ENCODE assay signal across 8 cellular contexts in genomic region chr7:6435486-6436384, GRCh38. TPM values are rescaled to one million over a fixed set of nuclear protein-coding genes. Genes with fewer than 3 reads are reported as not detected.
A peak's percentile ranks its signal among the peaks of the same experiment; 100 is the strongest.
DNase-seq lines count a peak whose midpoint lies in the region; ATAC-seq and TF ChIP-seq lines count a peak whose summit lies in the region.

No MANE protein-coding gene starts in this region.

- H3K27ac Mint-ChIP-seq in dendritic cell treated with granulocyte-macrophage colony-stimulating factor and Interleukin-4, amounts not matched to agents 40 ng/mL and 50 ng/mL, for 4 days = peak overlapping the region; percentile 95

- H3K27ac ChIP-seq in lung (ENCODE audit: low read depth in 1 of 2, low read length in 1 of 2) = peak overlapping the region in 1 of 2 donors; percentile 74

- ATAC-seq in GM18868 (IDR thresholded peaks at IDR 0.05; ENCODE audit: unreplicated experiment) (peak; percentile 87), HG03442 (IDR thresholded peaks at IDR 0.05; ENCODE audit: unreplicated experiment) (peak; percentile 78), lung (ENCODE audit: insufficient read depth, low FRiP score) (peak; percentile 88)

- TF ChIP-seq CTCF in AG09319 (IDR thresholded peaks at IDR 0.05; ENCODE audit: low read depth, low read length) (peak; percentile 98), lung (IDR thresholded peaks at IDR 0.05; ENCODE audit: control extremely low read depth, extremely low read depth) (peak; percentile 77)

- peaks cover 76% of the 10 kb centered on the region for H3K4me1 Mint-ChIP-seq in dendritic cell treated with granulocyte-macrophage colony-stimulating factor and Interleukin-4, amounts not matched to agents 40 ng/mL and 50 ng/mL, for 4 days (ENCODE audit: low read depth)

- no peak for DNase-seq in AG09319 (ENCODE audit: extremely low read depth, low read depth)
- DNase-seq in NCI-H774 (lab: John Stamatoyannopoulos, UW) = peak; percentile 53
- DNase-seq in activated CD4-positive, alpha-beta T cell treated with anti-CD3 and anti-CD28 coated beads, Interleukin-2, amount 50 U/mL, for 48 hours = peak; percentile 88 to 92
- peak; percentile 82 for DNase-seq in lung (ENCODE audit: low spot score)
- DNase-seq in stimulated activated CD4-positive, alpha-beta T cell treated with anti-CD3 and anti-CD28 coated beads, TNF-alpha, amount 100 ng/mL, for 48 hours (ENCODE audit: low read depth in 3 of 3) = peak; percentile 75 to 83 (median 79)

- H3K36me3 ChIP-seq in lung (ENCODE audit: control insufficient read depth in 2 of 2, insufficient read depth in 2 of 2, low read length in 2 of 2) = peaks cover 0 to 16% of the 10 kb centered on the region in 2 donors

- H3K9me3 Mint-ChIP-seq in dendritic cell treated with granulocyte-macrophage colony-stimulating factor and Interleukin-4, amounts not matched to agents 40 ng/mL and 50 ng/mL, for 4 days = no peaks in the 10 kb centered on the region

- H3K4me3 ChIP-seq in lung = no peak overlapping the region

- peaks cover 72% of the 10 kb centered on the region for H3K36me3 Mint-ChIP-seq in dendritic cell treated with granulocyte-macrophage colony-stimulating factor and Interleukin-4, amounts not matched to agents 40 ng/mL and 50 ng/mL, for 4 days (ENCODE audit: low read depth)

- peaks cover 0 to 1% of the 10 kb centered on the region in 2 donors for H3K9me3 ChIP-seq in lung (ENCODE audit: control insufficient read depth in 2 of 2, insufficient read depth in 1 of 2, low read length in 1 of 2)

- intact Hi-C loops in dendritic cell treated with granulocyte-macrophage colony-stimulating factor and Interleukin-4, amounts not matched to agents 40 ng/mL and 50 ng/mL, for 4 days (cut with micrococcal nuclease) = loop anchor here (5.0 kb wide), 1 partner anchor 43 kb away; no protein-coding TSS in a partner anchor

- H3K4me3 Mint-ChIP-seq in dendritic cell treated with granulocyte-macrophage colony-stimulating factor and Interleukin-4, amounts not matched to agents 40 ng/mL and 50 ng/mL, for 4 days = peak overlapping the region; percentile 76

- peaks cover 0 to 3% of the 10 kb centered on the region in 2 donors for H3K4me1 ChIP-seq in lung (ENCODE audit: control insufficient read depth in 2 of 2, insufficient read depth in 2 of 2, low read length in 2 of 2)

- H3K27me3 ChIP-seq in lung (ENCODE audit: control insufficient read depth, insufficient read depth) = no peaks in the 10 kb centered on the region

- no peaks in the 10 kb centered on the region for H3K27me3 Mint-ChIP-seq in dendritic cell treated with granulocyte-macrophage colony-stimulating factor and Interleukin-4, amounts not matched to agents 40 ng/mL and 50 ng/mL, for 4 days

- 15 to 30% methylated on average over 27 of the region's 27 CpGs for WGBS in lung, 2 donors

RNA-seq across cellular contexts. Expression of gene DAGLB, which starts 12.0 kb away (rescaled TPM):
- total RNA-seq in lung = 10 to 100 TPM; 22.6 to 43.3 TPM
- polyA plus RNA-seq in lung = 10 to 100 TPM; 13.9 to 16.3 TPM

RNA-seq across cellular contexts. Expression of gene KDELR2, which starts 48.2 kb away (rescaled TPM):
- 100 to 1,000 TPM in 1 of 2 donors, 10 to 100 TPM in 1; 97.4 to 161 TPM for total RNA-seq in lung
- polyA plus RNA-seq in lung = 100 to 1,000 TPM in 1 of 2 donors, 10 to 100 TPM in 1; 84.3 to 103 TPM
